Comparison of ENCODE assay signal across 1 cellular context in the genomic region with DNA sequence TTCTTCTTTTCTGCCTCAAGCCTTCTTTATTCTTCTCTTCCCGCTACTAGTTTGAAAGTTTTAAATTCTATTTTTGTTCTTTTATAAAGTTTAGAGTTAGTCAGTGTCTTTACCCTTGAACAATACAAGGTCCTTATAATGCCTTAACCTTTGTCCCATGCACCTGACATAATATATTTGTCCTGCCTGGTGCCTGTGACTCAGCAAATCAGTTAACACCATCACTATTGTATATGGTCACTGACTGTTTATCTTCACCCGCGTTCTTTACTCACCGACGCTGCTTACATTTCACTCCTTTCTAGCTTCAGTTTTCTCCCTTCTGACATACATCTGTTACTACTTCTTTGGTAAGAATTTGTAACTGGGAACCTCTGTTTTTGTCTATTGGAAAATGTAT.
TF ChIP-seq lines count a peak whose summit lies in the region.

No MANE protein-coding gene starts in this region.

TF ChIP-seq in K562, 482 proteins besides CTCF, POLR2A, EP300 and RAD21 (continued from another document and continues in another):
- TF ChIP-seq ATF3 (IDR thresholded peaks at IDR 0.05) (peak; percentile 30; the same call in 1 of the 2 replicates), ATF3 (CRISPR knock-in tag; conservative IDR thresholded peaks at IDR 0.05) (no peak), ZNF740 (CRISPR knock-in tag; IDR thresholded peaks at IDR 0.05) (no peak), ZNF740 (tag; IDR thresholded peaks at IDR 0.05) (no peak), SOX6 (IDR thresholded peaks at IDR 0.05) (peak; percentile 90), CTBP1 (IDR thresholded peaks at IDR 0.05; ENCODE audit: borderline replicate concordance) (peak; percentile 31; the same call in 1 of the 2 replicates), NR2F6 (CRISPR knock-in tag; IDR thresholded peaks at IDR 0.05) (no peak), L3MBTL2 (IDR thresholded peaks at IDR 0.05) (peak; percentile 58; the same call in 1 of the 2 replicates), NFE2 (IDR thresholded peaks at IDR 0.05; ENCODE audit: low read depth) (peak; percentile 98), ZNF212 (CRISPR knock-in tag; IDR thresholded peaks at IDR 0.05) (no peak), MECOM (CRISPR knock-in tag; IDR thresholded peaks at IDR 0.05) (no peak), ZZZ3 (IDR thresholded peaks at IDR 0.05) (no peak), TRIM24 (IDR thresholded peaks at IDR 0.05) (peak in 1 of 2 experiments; percentile 45; a peak in 1 of 4 replicates), TSC22D4 (tag; IDR thresholded peaks at IDR 0.05) (no peak), ZNF584 (CRISPR knock-in tag; IDR thresholded peaks at IDR 0.05; ENCODE audit: low read depth) (no peak), JUND (IDR thresholded peaks at IDR 0.05; ENCODE audit: borderline replicate concordance, low read depth, low read length) (peak; percentile 66; the same call in 1 of the 2 replicates), JUND (tag; IDR thresholded peaks at IDR 0.05; ENCODE audit: borderline replicate concordance, low read depth, low read length) (peak; percentile 68; the same call in 1 of the 3 replicates), BRCA1 (IDR thresholded peaks at IDR 0.05) (no peak), BRCA1 (CRISPR knock-in tag; IDR thresholded peaks at IDR 0.05) (no peak), ZNF316 (IDR thresholded peaks at IDR 0.05) (peak; percentile 94), ARID1B (IDR thresholded peaks at IDR 0.05) (peak; percentile 66), NR2C1 (IDR thresholded peaks at IDR 0.05) (0 out of 2 replicates have a peak, but pooled peaks have one; percentile 47), NR2C1 (tag; IDR thresholded peaks at IDR 0.05) (peak; percentile 58), MAFK (IDR thresholded peaks at IDR 0.05; ENCODE audit: low read length) (peak; percentile 82), CBFA2T2 (conservative IDR thresholded peaks at IDR 0.05) (no peak), ZNF408 (CRISPR knock-in tag; IDR thresholded peaks at IDR 0.05; ENCODE audit: low read depth) (no peak), C11orf30 (IDR thresholded peaks at IDR 0.05; ENCODE audit: low read depth) (peak; percentile 93), TCF15 (CRISPR knock-in tag; IDR thresholded peaks at IDR 0.05) (no peak), ZNF23 (CRISPR knock-in tag; IDR thresholded peaks at IDR 0.05) (no peak), CEBPZ (IDR thresholded peaks at IDR 0.05; ENCODE audit: borderline replicate concordance, low read depth, low read length) (no peak), ZEB2 (IDR thresholded peaks at IDR 0.05) (peak; percentile 38; the same call in 1 of the 2 replicates), CUX1 (CRISPR knock-in tag; IDR thresholded peaks at IDR 0.05) (no peak), BCOR (IDR thresholded peaks at IDR 0.05) (no peak), GATAD2A (IDR thresholded peaks at IDR 0.05) (no peak), ZNF592 (IDR thresholded peaks at IDR 0.05) (peak; percentile 44), MYC (IDR thresholded peaks at IDR 0.05; ENCODE audit: low read depth, low read length) (0 out of 2 replicates have a peak, but pooled peaks have one; percentile 19), MYC (CRISPR knock-in tag; IDR thresholded peaks at IDR 0.05; ENCODE audit: borderline replicate concordance, low read depth) (no peak), NFE2L1 (tag; IDR thresholded peaks at IDR 0.05; ENCODE audit: borderline replicate concordance, low read depth) (peak; percentile 89), MEIS2 (IDR thresholded peaks at IDR 0.05; ENCODE audit: partially characterized antibody) (peak; percentile 79), BACH1 (tag; IDR thresholded peaks at IDR 0.05) (peak; percentile 83), MTA3 (IDR thresholded peaks at IDR 0.05; ENCODE audit: borderline replicate concordance) (0 out of 2 replicates have a peak, but pooled peaks have one; percentile 22), KDM1A (IDR thresholded peaks at IDR 0.05) (peak; percentile 43 to 50; a peak in 1 of 4 replicates), NBN (IDR thresholded peaks at IDR 0.05; ENCODE audit: low read depth) (no peak), PPARD (CRISPR knock-in tag; IDR thresholded peaks at IDR 0.05) (no peak), MAFG (tag; conservative IDR thresholded peaks at IDR 0.05) (peak; percentile 97), ETV1 (tag; conservative IDR thresholded peaks at IDR 0.05; ENCODE audit: low read depth) (no peak), HDAC1 (IDR thresholded peaks at IDR 0.05) (peak in 1 of 2 experiments; percentile 21; a peak in 1 of 4 replicates), ZNF12 (CRISPR knock-in tag; IDR thresholded peaks at IDR 0.05) (no peak), ZNF124 (CRISPR knock-in tag; IDR thresholded peaks at IDR 0.05) (no peak), SMARCC2 (IDR thresholded peaks at IDR 0.05; ENCODE audit: low read depth) (no peak), FOXK2 (conservative IDR thresholded peaks at IDR 0.05 in 1 of 2, IDR thresholded peaks at IDR 0.05 in 1 of 2; ENCODE audit: low read depth in 2 of 2) (peak in 1 of 2 experiments; percentile 53; a peak in 1 of 4 replicates), PKNOX1 (IDR thresholded peaks at IDR 0.05) (peak; percentile 24; the same call in 1 of the 2 replicates), NR2C2 (CRISPR knock-in tag; IDR thresholded peaks at IDR 0.05) (no peak), NR2C2 (tag; IDR thresholded peaks at IDR 0.05) (peak; percentile 77), SMARCA4 (IDR thresholded peaks at IDR 0.05) (peak; percentile 67)
- TF ChIP-seq, protein P1, sequence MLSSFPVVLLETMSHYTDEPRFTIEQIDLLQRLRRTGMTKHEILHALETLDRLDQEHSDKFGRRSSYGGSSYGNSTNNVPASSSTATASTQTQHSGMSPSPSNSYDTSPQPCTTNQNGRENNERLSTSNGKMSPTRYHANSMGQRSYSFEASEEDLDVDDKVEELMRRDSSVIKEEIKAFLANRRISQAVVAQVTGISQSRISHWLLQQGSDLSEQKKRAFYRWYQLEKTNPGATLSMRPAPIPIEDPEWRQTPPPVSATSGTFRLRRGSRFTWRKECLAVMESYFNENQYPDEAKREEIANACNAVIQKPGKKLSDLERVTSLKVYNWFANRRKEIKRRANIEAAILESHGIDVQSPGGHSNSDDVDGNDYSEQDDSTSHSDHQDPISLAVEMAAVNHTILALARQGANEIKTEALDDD (IDR thresholded peaks at IDR 0.05) = peak; percentile 61; the same call in 1 of the 2 replicates
